In the genomic region with DNA sequence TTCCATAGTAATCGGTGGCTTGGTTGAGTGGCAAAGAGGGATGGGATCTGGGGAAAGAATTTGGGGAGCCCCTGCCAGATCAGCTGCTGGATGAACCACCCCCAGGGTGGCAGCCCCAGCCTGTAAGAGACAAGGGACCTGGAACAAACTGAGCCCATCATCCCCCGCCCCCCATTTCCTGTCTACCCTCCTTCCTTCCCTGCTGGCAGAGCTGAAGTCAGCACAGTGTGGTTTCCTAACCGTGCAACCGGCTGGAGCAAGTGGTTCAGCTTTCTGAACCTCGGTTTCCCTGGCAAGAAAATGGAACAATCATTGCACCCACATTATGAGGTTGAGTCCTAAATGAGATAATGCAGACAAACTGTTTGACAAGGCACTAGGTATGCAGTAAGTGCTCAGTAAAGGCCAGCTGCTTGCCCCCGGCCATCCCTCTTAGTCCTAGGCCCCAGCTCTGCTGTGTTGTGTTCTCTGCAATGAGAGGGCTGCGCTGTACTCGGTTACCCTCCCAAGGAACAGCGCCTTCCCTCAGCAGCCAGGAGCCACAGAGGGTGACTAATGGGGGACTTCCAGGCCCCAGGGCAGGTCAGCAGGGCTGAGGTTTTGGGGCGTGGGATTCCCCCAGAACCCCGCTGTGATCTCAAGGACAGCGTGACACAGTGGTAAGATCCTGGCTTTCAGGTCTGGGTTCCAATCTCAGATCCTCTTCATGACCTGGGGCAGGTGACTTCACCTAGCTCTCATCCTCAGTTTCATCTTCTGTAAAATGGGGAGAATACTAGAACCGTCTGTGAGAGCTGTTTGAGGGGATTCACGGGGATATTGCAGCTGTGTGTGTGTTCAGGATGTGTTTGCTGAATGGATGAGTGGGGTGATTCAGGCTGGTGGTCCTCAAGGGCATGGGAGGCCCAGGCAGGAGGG, we compare ENCODE assay signal across 9 cellular contexts. TPM values are rescaled to one million over a fixed set of nuclear protein-coding genes. Genes with fewer than 3 reads are reported as not detected.
DNase-seq lines count a peak whose midpoint lies in the region; ATAC-seq, FAIRE-seq and TF ChIP-seq lines count a peak whose summit lies in the region.
"Had no signal": no experiment of that assay in that cellular context is flagged by ENCODE, and none has a peak within 500 bp of the region (broad histone marks: within the 10 kb centered on the region; RNA-seq: fewer than 3 reads in every experiment).

No MANE protein-coding gene starts in this region.

- WGBS in A549 (ENCODE audit: missing lambda C conversion rate), result 43% methylated on average over 13 of the region's 14 CpGs

- H3K27ac ChIP-seq in A549, result peak overlapping the region in 1 of 2 experiments; percentile 13; a peak in 1 of 6 replicates

- DNase-seq in A549 (ENCODE audit: low read depth in 1 of 2, low spot score in 1 of 2) (peak in 1 of 2 experiments; percentile 48), NCI-H2227 (lab: John Stamatoyannopoulos, UW; ENCODE audit: unreplicated experiment) (no peak), hepatic stellate cell (ENCODE audit: low spot score) (no peak)
- DNase-seq in activated CD4-positive, alpha-beta T cell treated with anti-CD3 and anti-CD28 coated beads, Interleukin-2, amount 10 ng/mL, durations not matched to agents 24 days and 14 days, result peak; percentile 92
- peak; percentile 70 to 76 for DNase-seq in stimulated activated CD8-positive, alpha-beta memory T cell treated with anti-CD3 and anti-CD28 coated beads, Interleukin-15, amount 100 ng/mL, for 4 hours (ENCODE audit: low read depth in 2 of 2)

- peak overlapping the region; percentile 60 for H3K4me3 Mint-ChIP-seq in activated CD4-positive, alpha-beta T cell treated with anti-CD3 and anti-CD28 coated beads, Interleukin-2, amount 10 ng/mL, durations not matched to agents 24 days and 14 days

- no peaks in the 10 kb centered on the region for H3K9me3 ChIP-seq in A549

- peak overlapping the region; percentile 93 for H3K27ac Mint-ChIP-seq in activated CD4-positive, alpha-beta T cell treated with anti-CD3 and anti-CD28 coated beads, Interleukin-2, amount 10 ng/mL, durations not matched to agents 24 days and 14 days

- no peak for TF ChIP-seq CTCF in A549 (IDR thresholded peaks at IDR 0.05)

- no peaks in the 10 kb centered on the region for H3K27me3 Mint-ChIP-seq in activated CD4-positive, alpha-beta T cell treated with anti-CD3 and anti-CD28 coated beads, Interleukin-2, amount 10 ng/mL, durations not matched to agents 24 days and 14 days

- POLR2A ChIA-PET in A549 (lab: Yijun Ruan, JAX), result interaction anchor here (1.3 to 1.7 kb wide), 2 partner anchors 55 to 56 kb away, joined by 3 to 11 read pairs; partner anchors contain the start of genes ISCU and SART3

- no peak overlapping the region for H3K4me2 ChIP-seq in A549

- H3K36me3 Mint-ChIP-seq in activated CD4-positive, alpha-beta T cell treated with anti-CD3 and anti-CD28 coated beads, Interleukin-2, amount 10 ng/mL, durations not matched to agents 24 days and 14 days (ENCODE audit: low read depth), result peaks cover 48% of the 10 kb centered on the region

- no peak for FAIRE-seq in A549 (lab: Jason Lieb, UNC)
- FAIRE-seq: colon had no signal

- H3K9me3 Mint-ChIP-seq in activated CD4-positive, alpha-beta T cell treated with anti-CD3 and anti-CD28 coated beads, Interleukin-2, amount 10 ng/mL, durations not matched to agents 24 days and 14 days, result peaks cover 7% of the 10 kb centered on the region

- intact Hi-C loops in activated CD4-positive, alpha-beta T cell treated with anti-CD3 and anti-CD28 coated beads, Interleukin-2, amount 10 ng/mL, durations not matched to agents 24 days and 14 days (cut with micrococcal nuclease), result loop anchor here (1.0 to 5.0 kb wide), 5 partner anchors 16 to 186 kb away; partner anchors contain the start of genes FICD and SELPLG

- TF ChIP-seq RAD21 in A549 (conservative IDR thresholded peaks at IDR 0.05 in 1 of 2, IDR thresholded peaks at IDR 0.05 in 1 of 2), result no peak

- TF ChIP-seq POLR2A in A549 (IDR thresholded peaks at IDR 0.05; ENCODE audit: low read length), result no peak

- CTCF ChIA-PET in A549 (lab: Yijun Ruan, JAX), result interaction anchor here (0.5 to 20.7 kb wide), 45 partner anchors 16 to 776 kb away, joined by 3 to 533 read pairs (median 4); partner anchors contain the start of genes ACACB, FICD, ISCU and SART3

- no peak for TF ChIP-seq EP300 in A549 (IDR thresholded peaks at IDR 0.05)

- H3K4me3 ChIP-seq in A549, result no peak overlapping the region

- ATAC-seq in A549 (peak in 1 of 2 experiments; percentile 8; a peak in 2 of 6 replicates), GM19351 (IDR thresholded peaks at IDR 0.05; ENCODE audit: unreplicated experiment) (peak; percentile 74), HG03457 (IDR thresholded peaks at IDR 0.05; ENCODE audit: unreplicated experiment) (peak; percentile 78), esophagus mucosa (peak; percentile 29)

- H3K4me1 ChIP-seq in A549, result peaks cover 15% of the 10 kb centered on the region

- peaks cover 50% of the 10 kb centered on the region for H3K4me1 Mint-ChIP-seq in activated CD4-positive, alpha-beta T cell treated with anti-CD3 and anti-CD28 coated beads, Interleukin-2, amount 10 ng/mL, durations not matched to agents 24 days and 14 days

TF ChIP-seq in A549, 52 proteins besides CTCF, POLR2A, EP300 and RAD21:
- TF ChIP-seq CEBPB (IDR thresholded peaks at IDR 0.05), result no peak
- TF ChIP-seq FOSL2 (IDR thresholded peaks at IDR 0.05), result no peak
- TF ChIP-seq FOSL2 (CRISPR knock-in tag; IDR thresholded peaks at IDR 0.05), result no peak; the same call in 1 of the 2 replicates
- 0 out of 2 replicates have a peak, but pooled peaks have one; percentile 37 for TF ChIP-seq HDAC2 (IDR thresholded peaks at IDR 0.05)
- no peak for TF ChIP-seq TP53 (CRISPR knock-in tag; IDR thresholded peaks at IDR 0.05)
- no peak for TF ChIP-seq RARB (CRISPR knock-in tag; IDR thresholded peaks at IDR 0.05)
- TF ChIP-seq RCOR1 (IDR thresholded peaks at IDR 0.05; ENCODE audit: low read depth, low read length), result no peak

RNA-seq across cellular contexts. Expression of gene SELPLG, which starts 16.5 kb away (rescaled TPM):
- polyA plus RNA-seq in A549 (2011; rRNA removed), result 0.17 and 0.24 TPM in 2 replicates
- 0.30 and 0.49 TPM in 2 replicates for polyA plus RNA-seq in A549 (2012; cell fraction: cytosol; rRNA removed)
- 1.2 and 1.3 TPM in 2 replicates for polyA plus RNA-seq in A549 (2012; cell fraction: nucleus; rRNA removed)
- 0.43 to 0.67 TPM (median 0.65 TPM) in 3 replicates for polyA plus RNA-seq in A549 (2017; fragmentation: RNase III; extraction: RNeasy Plus Mini Kit Qiagen cat#74134 plus additional on column Dnase treatment)
- polyA minus RNA-seq in A549 (2011; rRNA and poly(A)+ RNA removed), result 0.19 TPM in 1 of 2 replicates, not detected in the other
- 47.4 and 49.4 TPM in 2 replicates for total RNA-seq in activated CD4-positive, alpha-beta T cell treated with anti-CD3 and anti-CD28 coated beads, Interleukin-2, amount 10 ng/mL, durations not matched to agents 24 days and 14 days
- 0.76 TPM for total RNA-seq in esophagus mucosa

RNA-seq across cellular contexts. Expression of gene TMEM119, which starts 19.3 kb away (rescaled TPM):
- polyA plus RNA-seq in A549 (2011; rRNA removed) (not detected in 2 replicates), A549 (2017; fragmentation: RNase III; extraction: RNeasy Plus Mini Kit Qiagen cat#74134 plus additional on column Dnase treatment) (not detected in 3 replicates)
- polyA plus RNA-seq in A549 (2012; cell fraction: cytosol; rRNA removed), result not detected in 2 replicates
- not detected in 2 replicates for polyA plus RNA-seq in A549 (2012; cell fraction: nucleus; rRNA removed)
- polyA minus RNA-seq in A549 (2011; rRNA and poly(A)+ RNA removed), result not detected in 2 replicates
- total RNA-seq in activated CD4-positive, alpha-beta T cell treated with anti-CD3 and anti-CD28 coated beads, Interleukin-2, amount 10 ng/mL, durations not matched to agents 24 days and 14 days, result 0.47 TPM in 1 of 2 replicates, not detected in the other
- 2.0 TPM for total RNA-seq in esophagus mucosa

RNA-seq across cellular contexts. Expression of gene ISCU, which starts 54.8 kb away (rescaled TPM):
- polyA plus RNA-seq in A549 (2011; rRNA removed), result 174 and 177 TPM in 2 replicates
- polyA plus RNA-seq in A549 (2012; cell fraction: cytosol; rRNA removed), result 81.6 and 86.3 TPM in 2 replicates
- 33.9 and 64.2 TPM in 2 replicates for polyA plus RNA-seq in A549 (2012; cell fraction: nucleus; rRNA removed)
- polyA plus RNA-seq in A549 (2017; fragmentation: RNase III; extraction: RNeasy Plus Mini Kit Qiagen cat#74134 plus additional on column Dnase treatment), result 97.1 to 101 TPM (median 97.5 TPM) in 3 replicates
- polyA minus RNA-seq in A549 (2011; rRNA and poly(A)+ RNA removed), result 42.4 and 60.2 TPM in 2 replicates
- 61.5 and 66.1 TPM in 2 replicates for total RNA-seq in activated CD4-positive, alpha-beta T cell treated with anti-CD3 and anti-CD28 coated beads, Interleukin-2, amount 10 ng/mL, durations not matched to agents 24 days and 14 days
- total RNA-seq in esophagus mucosa, result 51.2 TPM

RNA-seq across cellular contexts. Expression of gene SART3, which starts 56.2 kb away (rescaled TPM):
- 51.8 and 52.7 TPM in 2 replicates for polyA plus RNA-seq in A549 (2011; rRNA removed)
- 27.4 and 33.8 TPM in 2 replicates for polyA plus RNA-seq in A549 (2012; cell fraction: cytosol; rRNA removed)
- polyA plus RNA-seq in A549 (2012; cell fraction: nucleus; rRNA removed), result 33.0 and 47.5 TPM in 2 replicates
- 77.2 to 83.2 TPM (median 81.5 TPM) in 3 replicates for polyA plus RNA-seq in A549 (2017; fragmentation: RNase III; extraction: RNeasy Plus Mini Kit Qiagen cat#74134 plus additional on column Dnase treatment)
- polyA minus RNA-seq in A549 (2011; rRNA and poly(A)+ RNA removed), result 53.1 and 59.4 TPM in 2 replicates
- 89.1 and 90.5 TPM in 2 replicates for total RNA-seq in activated CD4-positive, alpha-beta T cell treated with anti-CD3 and anti-CD28 coated beads, Interleukin-2, amount 10 ng/mL, durations not matched to agents 24 days and 14 days
- 25.7 TPM for total RNA-seq in esophagus mucosa

Comparison
In these comparisons a context has a peak if more than half of its experiments do, and no peak if none do; other contexts are left out.
1. DNase-seq: peak in activated CD4-positive, alpha-beta T cell treated with anti-CD3 and anti-CD28 coated beads, Interleukin-2, amount 10 ng/mL, durations not matched to agents 24 days and 14 days (single experiment) and stimulated activated CD8-positive, alpha-beta memory T cell treated with anti-CD3 and anti-CD28 coated beads, Interleukin-15, amount 100 ng/mL, for 4 hours (2 of 2); none in NCI-H2227 (single experiment) and hepatic stellate cell (single experiment).
2. RNA of gene SELPLG, which starts 16.5 kb away (total RNA-seq): 47.4 to 49.4 TPM in activated CD4-positive, alpha-beta T cell treated with anti-CD3 and anti-CD28 coated beads, Interleukin-2, amount 10 ng/mL, durations not matched to agents 24 days and 14 days; 0.76 TPM in esophagus mucosa (single experiment); every median in the first group is over 10 times any median in the second.